ENCODE assay signal across 26 cellular contexts in the genomic region with DNA sequence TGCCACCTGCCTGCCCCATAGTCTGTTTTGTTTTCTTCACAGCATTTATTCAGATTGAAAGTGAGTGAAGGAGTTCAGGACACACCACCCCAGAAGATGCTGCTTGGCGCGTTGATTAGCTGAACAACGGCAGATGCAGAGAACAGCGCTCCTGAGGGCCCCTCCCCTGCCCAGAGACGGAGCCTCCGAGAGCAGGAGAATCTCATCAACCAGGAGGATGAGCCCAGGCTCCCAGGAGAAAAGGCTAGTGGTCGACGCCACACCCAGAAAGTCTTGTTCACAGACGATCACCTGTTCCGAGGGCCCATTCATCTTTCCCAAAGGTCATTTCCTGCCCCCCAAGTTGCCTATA.
"Had no signal": no experiment of that assay in that cellular context is flagged by ENCODE, and none has a peak within 500 bp of the region (broad histone marks: within the 10 kb centered on the region; RNA-seq: fewer than 3 reads in every experiment).

No MANE protein-coding gene starts in this region.

- H3K36me3 Mint-ChIP-seq: activated naive CD8-positive, alpha-beta T cell; brain had no signal

- H3K27ac Mint-ChIP-seq: activated naive CD4-positive, alpha-beta T cell treated with anti-CD3 and anti-CD28 coated beads for 36 hours; activated naive CD8-positive, alpha-beta T cell; activated T-cell treated with anti-CD3 and anti-CD28 coated beads, Interleukin-2, amount 50 U/mL, for 24 hours; activated T-helper 1 cell treated with anti-CD3 and anti-CD28 coated beads, Interleukin-12 subunit alpha, Interleukin-12 subunit beta, Interleukin-2, Interleukin-4 antibody, amounts not matched to agents 30 ng/mL and 10 ng/mL and 1 ng/mL, durations not matched to agents 14 hours and 24 hours and 36 hours; T-helper 1 cell treated with Interleukin-12 subunit alpha and Interleukin-12 subunit beta and Interleukin-4 antibody, amounts not matched to agents 30 μg/mL and 1 μg/mL, for 36 hours had no signal

- H3K9me3 Mint-ChIP-seq: activated naive CD4-positive, alpha-beta T cell treated with anti-CD3 and anti-CD28 coated beads for 36 hours; activated T-helper 1 cell treated with anti-CD3 and anti-CD28 coated beads, Interleukin-12 subunit alpha, Interleukin-12 subunit beta, Interleukin-2, Interleukin-4 antibody, amounts not matched to agents 30 ng/mL and 10 ng/mL and 1 ng/mL, durations not matched to agents 14 hours and 24 hours and 36 hours; central memory CD8-positive, alpha-beta T cell; T-helper 1 cell treated with Interleukin-12 subunit alpha and Interleukin-12 subunit beta and Interleukin-4 antibody, amounts not matched to agents 30 μg/mL and 1 μg/mL, for 36 hours had no signal

- H3K4me1 Mint-ChIP-seq: central memory CD8-positive, alpha-beta T cell had no signal

- H3K4me3 ChIP-seq: MG63 had no signal

- DNase-seq: activated CD4-positive, alpha-beta T cell treated with anti-CD3 and anti-CD28 coated beads for 48 hours; activated CD4-positive, alpha-beta T cell treated with anti-CD3 and anti-CD28 coated beads, Interleukin-2, amount 50 U/mL, for 4 hours; activated CD4-positive, CD25-positive, alpha-beta regulatory T cell treated with anti-CD3 and anti-CD28 coated beads, Interleukin-2, amount 50 U/mL, for 72 hours; activated gamma-delta T cell; activated naive CD4-positive, alpha-beta T cell treated with anti-CD3 and anti-CD28 coated beads for 36 hours; activated T-cell treated with anti-CD3 and anti-CD28 coated beads, Interleukin-2, amount 50 U/mL, for 24 hours; amygdala; MG63; MV-4-11; NCI-H1092 treated with DMSO at 0.1 percent for 48 hours; NCI-H1417 treated with DMSO at 0.1 percent for 48 hours; NCI-H1694; NCI-H2029; NCI-H2107; NCI-H226; NCI-H526; NCI-H774; PC-3; SHP77 treated with DMSO at 0.1 percent for 48 hours had no signal

- H3K9me3 ChIP-seq: MG63 had no signal

- ATAC-seq: PC-3 had no signal

- FAIRE-seq: astrocyte, RCC 7860 had no signal

- H3K36me3 ChIP-seq: MG63 had no signal

- H3K4me3 Mint-ChIP-seq: activated naive CD4-positive, alpha-beta T cell treated with anti-CD3 and anti-CD28 coated beads for 36 hours; activated naive CD8-positive, alpha-beta T cell; activated T-cell treated with anti-CD3 and anti-CD28 coated beads, Interleukin-2, amount 50 U/mL, for 24 hours; activated T-helper 1 cell treated with anti-CD3 and anti-CD28 coated beads, Interleukin-12 subunit alpha, Interleukin-12 subunit beta, Interleukin-2, Interleukin-4 antibody, amounts not matched to agents 30 ng/mL and 10 ng/mL and 1 ng/mL, durations not matched to agents 14 hours and 24 hours and 36 hours; brain; central memory CD8-positive, alpha-beta T cell; T-helper 1 cell treated with Interleukin-12 subunit alpha and Interleukin-12 subunit beta and Interleukin-4 antibody, amounts not matched to agents 30 μg/mL and 1 μg/mL, for 36 hours had no signal
